In genomic region chr1:173248247-173248940, GRCh38 we compare ENCODE assay signal across 22 cellular contexts. TPM values are rescaled to one million over a fixed set of nuclear protein-coding genes. Genes with fewer than 3 reads are reported as not detected.
DNase-seq lines count a peak whose midpoint lies in the region; ATAC-seq, FAIRE-seq and TF ChIP-seq lines count a peak whose summit lies in the region.
"Had no signal": no experiment of that assay in that cellular context is flagged by ENCODE, and none has a peak within 500 bp of the region (broad histone marks: within the 10 kb centered on the region; RNA-seq: fewer than 3 reads in every experiment).

No MANE protein-coding gene starts in this region.

- H3K4me3 Mint-ChIP-seq in MCF 10A (ENCODE audit: unreplicated experiment), result peak overlapping the region; percentile 2
- no peak overlapping the region for H3K4me3 Mint-ChIP-seq in stimulated activated memory B cell treated with anti-CD40 and anti-IgM and Interleukin-4, amounts not matched to agents 10 μg/mL and 1 μg/mL and 100 μg/mL, for 72 hours
- H3K4me3 Mint-ChIP-seq: CD4-positive, alpha-beta memory T cell; HFFc6 had no signal

- H3K9me3 ChIP-seq in mammary epithelial cell (replicated peaks; ENCODE audit: insufficient read depth, low read length), result peaks cover 5% of the 10 kb centered on the region
- H3K9me3 ChIP-seq in K562 (replicated peaks; ENCODE audit: control insufficient read depth, insufficient read depth, low read depth, low read length), result no peaks in the 10 kb centered on the region; the same call in 1 of the 2 replicates
- H3K9me3 ChIP-seq: BE2C, HAP-1 had no signal

- H4K20me1 ChIP-seq in mammary epithelial cell (ENCODE audit: insufficient read depth, low read length), result no peaks in the 10 kb centered on the region
- no peaks in the 10 kb centered on the region for H4K20me1 ChIP-seq in K562 (replicated peaks; ENCODE audit: control insufficient read depth, insufficient read depth, low read length)

- H3K36me3 Mint-ChIP-seq in MCF 10A (ENCODE audit: insufficient read depth, unreplicated experiment), result no peaks in the 10 kb centered on the region
- peaks cover 12% of the 10 kb centered on the region for H3K36me3 Mint-ChIP-seq in stimulated activated memory B cell treated with anti-CD40 and anti-IgM and Interleukin-4, amounts not matched to agents 10 μg/mL and 1 μg/mL and 100 μg/mL, for 72 hours

- FAIRE-seq in K562 (lab: Jason Lieb, UNC), result no peak
- FAIRE-seq: A204.1, G401.6, GM12892, H1, HepG2, HTR-8/SVneo had no signal

- BruUV-seq in MCF 10A (replicated peaks; lab: Mats Ljungman, UMichigan), result no TSS peak
- no TSS peak for BruUV-seq in mammary epithelial cell (replicated peaks; lab: Mats Ljungman, UMichigan)
- BruUV-seq in K562 (replicated peaks; lab: Mats Ljungman, UMichigan), result no TSS peak

- H3K4me1 Mint-ChIP-seq in MCF 10A (ENCODE audit: insufficient read depth, unreplicated experiment), result peaks cover 20% of the 10 kb centered on the region
- H3K4me1 Mint-ChIP-seq in stimulated activated memory B cell treated with anti-CD40 and anti-IgM and Interleukin-4, amounts not matched to agents 10 μg/mL and 1 μg/mL and 100 μg/mL, for 72 hours, result peaks cover 4% of the 10 kb centered on the region
- H3K4me1 Mint-ChIP-seq: CD4-positive, alpha-beta memory T cell had no signal

- CTCF ChIA-PET in MCF 10A (lab: Yijun Ruan, JAX) (interaction anchor here (0.6 to 2.4 kb wide), 14 partner anchors 10 to 534 kb away, joined by 3 to 11 read pairs (median 4); no protein-coding TSS in a partner anchor), mammary epithelial cell (lab: Charles Lee; ENCODE audit: low non-redundant PET) (no interaction called here), K562 (lab: Yijun Ruan, JAX; ENCODE audit: low intra/inter-chr PET ratio) (no interaction called here)

- H3K4me2 ChIP-seq in mammary epithelial cell (ENCODE audit: insufficient read depth, low read depth, low read length) (no peak overlapping the region), K562 (ENCODE audit: insufficient read depth, low read length) (no peak overlapping the region)

- no peak for TF ChIP-seq CTCF in MCF 10A (IDR thresholded peaks at IDR 0.05; ENCODE audit: unreplicated experiment)
- no peak for TF ChIP-seq CTCF in mammary epithelial cell (conservative IDR thresholded peaks at IDR 0.05 in 1 of 2, IDR thresholded peaks at IDR 0.05 in 1 of 2; ENCODE audit: extremely low read depth in 1 of 2, insufficient read depth in 1 of 2, low read depth in 1 of 2, low read length in 2 of 2)
- no peak for TF ChIP-seq CTCF in K562 (IDR thresholded peaks at IDR 0.05 in 2 of 3, conservative IDR thresholded peaks at IDR 0.05 in 1 of 3; ENCODE audit: insufficient read depth in 2 of 3, low read depth in 1 of 3, low read length in 3 of 3)
- no peak for TF ChIP-seq CTCF in fibroblast of mammary gland (conservative IDR thresholded peaks at IDR 0.05; ENCODE audit: control insufficient read depth, insufficient read depth, low read depth, low read length)

- in situ Hi-C loops in mammary epithelial cell (cut with MboI; ENCODE audit: low sequenced_read_pairs in 2 of 2), result no loop called here
- in situ Hi-C loops in K562 (cut with MboI), result no loop called here

- POLR2A ChIA-PET in MCF 10A (lab: Yijun Ruan, JAX) (interaction anchor here (0.6 to 0.9 kb wide), 6 partner anchors 13 to 1093 kb away, joined by 3 read pairs; no protein-coding TSS in a partner anchor), K562 (lab: Yijun Ruan, JAX) (interaction anchor here (0.5 to 1.2 kb wide), 3 partner anchors 11 to 915 kb away, joined by 3 read pairs; partner anchors contain the start of gene ZBTB37)

- TF ChIP-seq RAD21 in K562 (CRISPR knock-in tag; conservative IDR thresholded peaks at IDR 0.05 in 1 of 2, IDR thresholded peaks at IDR 0.05 in 1 of 2), result no peak

- no peak overlapping the region for H3K4me3 ChIP-seq in mammary epithelial cell (replicated peaks in 1 of 3; ENCODE audit: insufficient read depth in 1 of 3, low read depth in 2 of 3, low read length in 3 of 3)
- no peak overlapping the region for H3K4me3 ChIP-seq in K562
- no peak overlapping the region for H3K4me3 ChIP-seq in fibroblast of mammary gland (ENCODE audit: control insufficient read depth, low read depth, low read length)
- H3K4me3 ChIP-seq: HAP-1 had no signal

- H3K9ac ChIP-seq in mammary epithelial cell (ENCODE audit: insufficient read depth, low read length), result no peak overlapping the region
- H3K9ac ChIP-seq in K562 (ENCODE audit: insufficient read depth in 1 of 2, low read depth in 2 of 2, low read length in 2 of 2), result no peak overlapping the region

- H2AFZ ChIP-seq in mammary epithelial cell (ENCODE audit: low read depth, low read length), result no peak overlapping the region
- no peak overlapping the region for H2AFZ ChIP-seq in K562 (ENCODE audit: low read depth, low read length)

- dilution Hi-C loops in mammary epithelial cell (cut with HindIII; ENCODE audit: low sequenced_read_pairs), result no loop called here

- H3K79me2 ChIP-seq in mammary epithelial cell (ENCODE audit: insufficient read depth, low read length) (no peaks in the 10 kb centered on the region), K562 (ENCODE audit: control insufficient read depth, insufficient read depth, low read length) (no peaks in the 10 kb centered on the region)

- no peak for TF ChIP-seq POLR2A in K562 (conservative IDR thresholded peaks at IDR 0.05)

- WGBS in mammary epithelial cell (ENCODE audit: low coverage, missing lambda C conversion rate), result 48% methylated on average over 6 of the region's 6 CpGs
- 15% methylated on average over 6 of the region's 6 CpGs for WGBS in K562 (ENCODE audit: insufficient coverage, low coverage, missing lambda C conversion rate)

- DNase-seq in MCF 10A (ENCODE audit: unreplicated experiment) (peak; percentile 54), mammary epithelial cell (no peak), K562 (ENCODE audit: extremely low read depth in 1 of 4, low spot score in 3 of 4) (no peak), fibroblast of mammary gland (ENCODE audit: low read depth) (peak; percentile 31), NCI-H345 treated with DMSO at 0.1 percent for 48 hours (lab: John Stamatoyannopoulos, UW; ENCODE audit: unreplicated experiment) (no peak), NCI-H345 (lab: John Stamatoyannopoulos, UW) (no peak), kidney glomerular epithelial cell (lab: John Stamatoyannopoulos, UW) (no peak)
- DNase-seq: BE2C; CD4-positive, alpha-beta memory T cell; DMS153; DMS79 treated with DMSO at 0.1 percent for 48 hours; EL; HFFc6 had no signal

- H3K27me3 ChIP-seq in mammary epithelial cell (ENCODE audit: insufficient read depth, low read length) (no peaks in the 10 kb centered on the region), K562 (ENCODE audit: control insufficient read depth in 2 of 2, insufficient read depth in 2 of 2, low read length in 2 of 2) (no peaks in the 10 kb centered on the region)

- H3K36me3 ChIP-seq in mammary epithelial cell (ENCODE audit: insufficient read depth, low read length) (no peaks in the 10 kb centered on the region), K562 (ENCODE audit: control insufficient read depth, insufficient read depth, low read length) (no peaks in the 10 kb centered on the region)
- H3K36me3 ChIP-seq: BE2C, HAP-1 had no signal

- intact Hi-C loops in MCF 10A (cut with micrococcal nuclease) (loop anchor here (2.0 kb wide), 2 partner anchors 422 to 502 kb away; no protein-coding TSS in a partner anchor), mammary epithelial cell (cut with micrococcal nuclease) (no loop called here), K562 (cut with micrococcal nuclease) (no loop called here)

- H3K4me1 ChIP-seq in mammary epithelial cell (ENCODE audit: insufficient read depth, low read length) (peaks cover 8% of the 10 kb centered on the region), K562 (replicated peaks in 1 of 2; ENCODE audit: control insufficient read depth in 2 of 2, insufficient read depth in 2 of 2, low read length in 2 of 2) (no peaks in the 10 kb centered on the region; a peak in 1 of 5 replicates)
- H3K4me1 ChIP-seq: BE2C, HAP-1 had no signal

- no peak overlapping the region for H3K27ac ChIP-seq in mammary epithelial cell (ENCODE audit: insufficient read depth, low read depth, low read length)
- no peak overlapping the region for H3K27ac ChIP-seq in K562 (ENCODE audit: extremely low read depth, low read depth, low read length)
- H3K27ac ChIP-seq: C4-2B had no signal

- H3K9me1 ChIP-seq in K562 (ENCODE audit: control insufficient read depth, insufficient read depth, low read length), result no peaks in the 10 kb centered on the region

- TF ChIP-seq EP300 in K562 (IDR thresholded peaks at IDR 0.05; ENCODE audit: low read length), result no peak

- ATAC-seq in K562, result no peak
- ATAC-seq in stimulated activated memory B cell treated with anti-CD40 and anti-IgM and Interleukin-4, amounts not matched to agents 10 μg/mL and 1 μg/mL and 100 μg/mL, for 72 hours, result no peak
- ATAC-seq: HepG2 had no signal

- H3K27me3 Mint-ChIP-seq in MCF 10A (ENCODE audit: insufficient read depth, unreplicated experiment), result no peaks in the 10 kb centered on the region
- H3K27me3 Mint-ChIP-seq in stimulated activated memory B cell treated with anti-CD40 and anti-IgM and Interleukin-4, amounts not matched to agents 10 μg/mL and 1 μg/mL and 100 μg/mL, for 72 hours, result no peaks in the 10 kb centered on the region
- H3K27me3 Mint-ChIP-seq: CD4-positive, alpha-beta memory T cell had no signal

- H3K9me3 Mint-ChIP-seq in MCF 10A (ENCODE audit: unreplicated experiment), result peaks cover 6% of the 10 kb centered on the region
- H3K9me3 Mint-ChIP-seq in stimulated activated memory B cell treated with anti-CD40 and anti-IgM and Interleukin-4, amounts not matched to agents 10 μg/mL and 1 μg/mL and 100 μg/mL, for 72 hours, result peaks cover 4% of the 10 kb centered on the region

- H3K27ac Mint-ChIP-seq in MCF 10A (ENCODE audit: low read depth, unreplicated experiment), result peak overlapping the region; percentile 93
- H3K27ac Mint-ChIP-seq in stimulated activated memory B cell treated with anti-CD40 and anti-IgM and Interleukin-4, amounts not matched to agents 10 μg/mL and 1 μg/mL and 100 μg/mL, for 72 hours, result peak overlapping the region; percentile 8
- H3K27ac Mint-ChIP-seq: HFFc6 had no signal

RNA-seq across cellular contexts. Expression of gene TNFSF4, which starts 41.3 kb away (rescaled TPM):
- total RNA-seq in MCF 10A (2022), result 0.23 and 0.74 TPM in 2 replicates
- under 1 TPM; 0.17 to 0.85 TPM for total RNA-seq in mammary epithelial cell
- 0.06 TPM for polyA plus RNA-seq in mammary epithelial cell
- not detected for polyA minus RNA-seq in mammary epithelial cell
- total RNA-seq in K562 (2011; cell fraction: chromatin; rRNA removed; ENCODE audit: low replicate concordance), result 0.07 and 0.19 TPM in 2 replicates
- total RNA-seq in K562 (2011; cell fraction: nucleolus; rRNA removed), result not detected in 2 replicates
- 0.15 TPM in 1 of 2 replicates, not detected in the other for total RNA-seq in K562 (2011; cell fraction: nucleoplasm; rRNA removed)
- total RNA-seq in K562 (2014; rRNA removed), result 0.04 TPM in 1 of 2 replicates, not detected in the other
- total RNA-seq in K562 (2014; rRNA removed; fragmentation: Illumina TruSeq; extraction: Trizol), result 0.13 and 0.22 TPM in 2 replicates
- 0.15 and 0.18 TPM in 2 replicates for total RNA-seq in K562 (2015; rRNA removed; fragmentation: Illumina TruSeq; extraction: Trizol)
- total RNA-seq in K562 (2021), result 0.13 and 0.16 TPM in 2 replicates
- polyA plus RNA-seq in K562 (2011; rRNA removed), result 0.13 and 0.22 TPM in 2 replicates
- polyA plus RNA-seq in K562 (2011; cell fraction: cytosol; rRNA removed), result 0.06 and 0.10 TPM in 2 replicates
- 0.16 and 0.37 TPM in 2 replicates for polyA plus RNA-seq in K562 (2011; cell fraction: nucleus; rRNA removed)
- 0.14 and 0.76 TPM in 2 replicates for polyA plus RNA-seq in K562 (2012)
- polyA plus RNA-seq in K562 (2014; fragmentation: Illumina TruSeq; extraction: Trizol), result 0.07 and 0.16 TPM in 2 replicates
- under 1 TPM; 0.08 to 0.23 TPM for polyA plus RNA-seq in K562 (2014; fragmentation: Nextera tagmentation; extraction: Ambion mirVana)
- 0.05 and 0.08 TPM in 2 replicates for polyA plus RNA-seq in K562 (2014; rRNA removed)
- 0.27 and 0.32 TPM in 2 replicates for polyA minus RNA-seq in K562 (2011; rRNA and poly(A)+ RNA removed)
- polyA minus RNA-seq in K562 (2011; cell fraction: cytosol; rRNA and poly(A)+ RNA removed), result not detected in 2 replicates
- polyA minus RNA-seq in K562 (2011; cell fraction: nucleus; rRNA and poly(A)+ RNA removed), result 0.33 TPM in 1 of 2 replicates, not detected in the other

Comparison
In these comparisons a context has a peak if more than half of its experiments do, and no peak if none do; other contexts are left out.
1. DNase-seq: peak in MCF 10A (single experiment) and fibroblast of mammary gland (single experiment); none in mammary epithelial cell (single experiment), K562 (0 of 4), NCI-H345 treated with DMSO at 0.1 percent for 48 hours (single experiment), NCI-H345 (single experiment) and kidney glomerular epithelial cell (single experiment).